Comparison of ENCODE assay signal across 34 cellular contexts in genomic region chr2:68281988-68282387, GRCh38. TPM values are rescaled to one million over a fixed set of nuclear protein-coding genes. Genes with fewer than 3 reads are reported as not detected.
"Had no signal": no experiment of that assay in that cellular context is flagged by ENCODE, and none has a peak within 500 bp of the region (broad histone marks: within the 10 kb centered on the region; RNA-seq: fewer than 3 reads in every experiment).

No MANE protein-coding gene starts in this region.

- H3K36me3 ChIP-seq: ascending aorta, breast epithelium, cardiac muscle cell, esophagus muscularis mucosa, gastrocnemius medialis, heart left ventricle, WERI-Rb-1 had no signal

- H3K4me3 ChIP-seq: ascending aorta, breast epithelium, cardiac muscle cell, coronary artery, esophagus muscularis mucosa, gastrocnemius medialis, heart left ventricle had no signal

- H3K27me3 ChIP-seq: ascending aorta, breast epithelium, cardiac muscle cell, dorsolateral prefrontal cortex, esophagus muscularis mucosa, gastrocnemius medialis, heart left ventricle had no signal

- H3K4me1 ChIP-seq: ascending aorta, foreskin keratinocyte had no signal

- H3K27ac ChIP-seq: ascending aorta, breast epithelium, cardiac muscle cell, coronary artery, dorsolateral prefrontal cortex, esophagus muscularis mucosa, foreskin keratinocyte, gastrocnemius medialis, heart left ventricle, WERI-Rb-1 had no signal

- H3K9me3 ChIP-seq: ascending aorta, breast epithelium, esophagus muscularis mucosa, gastrocnemius medialis, heart left ventricle had no signal

- DNase-seq: activated B cell treated with CpG ODN at 0.5 μM for 24 hours; activated CD4-positive, alpha-beta memory T cell treated with anti-CD3 and anti-CD28 coated beads for 36 hours; activated CD4-positive, alpha-beta T cell treated with anti-CD3 and anti-CD28 coated beads for 48 hours; activated CD4-positive, alpha-beta T cell treated with anti-CD3 and anti-CD28 coated beads, Interleukin-2, amount 50 U/mL, for 1 hour; activated CD8-positive, alpha-beta memory T cell treated with anti-CD3 and anti-CD28 coated beads, Interleukin-2, amount 10 ng/mL, durations not matched to agents 7 days and 5 days; activated CD8-positive, alpha-beta memory T cell treated with anti-CD3 and anti-CD28 coated beads, Interleukin-2, amount 50 U/mL, for 4 hours; activated CD8-positive, alpha-beta T cell treated with anti-CD3 and anti-CD28 coated beads, Interleukin-2, amount 10 ng/mL, durations not matched to agents 7 days and 5 days; activated gamma-delta T cell; activated naive CD4-positive, alpha-beta T cell; activated naive CD4-positive, alpha-beta T cell treated with anti-CD3 and anti-CD28 coated beads, Interleukin-2, amount 10 ng/mL, durations not matched to agents 7 days and 5 days; activated naive CD8-positive, alpha-beta T cell treated with anti-CD3 and anti-CD28 coated beads, Interleukin-2, amount 10 ng/mL, durations not matched to agents 7 days and 5 days; activated T-cell treated with anti-CD3 and anti-CD28 coated beads, Interleukin-2, amount 50 U/mL, for 24 hours; activated T-cell treated with anti-CD3 and anti-CD28 coated beads, Interleukin-2, amount 50 U/mL, for 72 hours; central memory CD4-positive, alpha-beta T cell; cerebellar nuclear complex; dorsolateral prefrontal cortex; effector memory CD4-positive, alpha-beta T cell; endodermal cell; foreskin keratinocyte; gastrocnemius medialis; glutamatergic neuron; heart left ventricle; T-helper 1 cell; T-helper 17 cell; T1000; WERI-Rb-1 had no signal

- ATAC-seq: activated CD4-positive, CD25-positive, alpha-beta regulatory T cell treated with anti-CD3 and anti-CD28 coated beads, Interleukin-2, amount 50 U/mL, for 24 hours; activated CD8-positive, alpha-beta memory T cell treated with anti-CD3 and anti-CD28 coated beads, Interleukin-2, amount 10 ng/mL, durations not matched to agents 7 days and 5 days; activated CD8-positive, alpha-beta T cell treated with anti-CD3 and anti-CD28 coated beads, Interleukin-2, amount 10 ng/mL, durations not matched to agents 7 days and 5 days; activated T-cell treated with anti-CD3 and anti-CD28 coated beads, Interleukin-2, amount 50 U/mL, for 72 hours; heart left ventricle had no signal

RNA-seq across cellular contexts. Expression of gene CNRIP1, which starts 37.8 kb away (rescaled TPM):
- total RNA-seq: activated B cell treated with CpG ODN at 0.5 μM for 24 hours; activated CD4-positive, alpha-beta memory T cell treated with anti-CD3 and anti-CD28 coated beads for 36 hours; activated CD8-positive, alpha-beta memory T cell treated with anti-CD3 and anti-CD28 coated beads for 36 hours; activated CD8-positive, alpha-beta memory T cell treated with anti-CD3 and anti-CD28 coated beads, Interleukin-2, amount 10 ng/mL, durations not matched to agents 7 days and 5 days; activated CD8-positive, alpha-beta T cell treated with anti-CD3 and anti-CD28 coated beads, Interleukin-2, amount 10 ng/mL, durations not matched to agents 7 days and 5 days; activated naive CD4-positive, alpha-beta T cell treated with anti-CD3 and anti-CD28 coated beads, Interleukin-2, amount 50 U/mL, for 72 hours; activated naive CD8-positive, alpha-beta T cell treated with anti-CD3 and anti-CD28 coated beads, Interleukin-2, amount 10 ng/mL, durations not matched to agents 7 days and 5 days; activated T-cell treated with anti-CD3 and anti-CD28 coated beads, Interleukin-2, amount 50 U/mL, for 72 hours had no signal
